ENCODE assay signal across 1 cellular context in the genomic region with DNA sequence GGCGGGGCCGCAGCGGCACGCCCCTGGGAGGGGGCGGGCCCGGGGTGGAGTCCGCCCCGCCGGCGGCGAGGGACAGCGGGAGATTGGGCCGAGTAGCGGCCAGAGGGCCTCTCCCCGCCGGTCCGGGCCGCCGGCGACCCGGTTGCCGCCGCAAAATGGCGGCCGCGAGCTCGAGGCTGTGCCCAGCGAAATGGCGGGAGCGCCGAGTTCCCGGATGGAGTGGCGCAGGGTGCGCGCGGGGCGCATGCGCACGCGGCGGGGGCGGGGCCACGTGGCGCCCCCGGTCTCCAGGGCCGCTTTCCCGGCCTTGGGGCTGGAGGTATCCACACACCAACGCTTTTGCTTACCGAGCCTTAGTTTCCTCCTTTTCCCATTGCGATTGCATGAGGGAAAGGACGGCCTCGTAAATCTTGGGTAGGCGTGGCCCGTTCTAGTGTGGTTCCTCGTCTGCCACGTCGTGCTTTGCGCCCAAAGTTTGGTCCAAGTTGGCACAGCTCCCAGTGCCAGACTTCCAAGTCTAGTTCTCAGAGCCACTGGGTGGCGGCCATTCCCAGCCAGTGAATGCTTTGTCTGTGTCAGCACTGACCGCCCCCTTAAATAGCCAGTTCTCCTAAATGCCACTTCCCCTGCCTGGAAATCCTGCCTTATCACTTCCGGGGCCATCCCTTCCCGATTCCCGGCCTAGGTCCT.
TF ChIP-seq lines count a peak whose summit lies in the region.

No MANE protein-coding gene starts in this region.

TF ChIP-seq in GM12878, 131 proteins besides CTCF, POLR2A, EP300 and RAD21 (continued from another document):
- TF ChIP-seq, protein P1, sequence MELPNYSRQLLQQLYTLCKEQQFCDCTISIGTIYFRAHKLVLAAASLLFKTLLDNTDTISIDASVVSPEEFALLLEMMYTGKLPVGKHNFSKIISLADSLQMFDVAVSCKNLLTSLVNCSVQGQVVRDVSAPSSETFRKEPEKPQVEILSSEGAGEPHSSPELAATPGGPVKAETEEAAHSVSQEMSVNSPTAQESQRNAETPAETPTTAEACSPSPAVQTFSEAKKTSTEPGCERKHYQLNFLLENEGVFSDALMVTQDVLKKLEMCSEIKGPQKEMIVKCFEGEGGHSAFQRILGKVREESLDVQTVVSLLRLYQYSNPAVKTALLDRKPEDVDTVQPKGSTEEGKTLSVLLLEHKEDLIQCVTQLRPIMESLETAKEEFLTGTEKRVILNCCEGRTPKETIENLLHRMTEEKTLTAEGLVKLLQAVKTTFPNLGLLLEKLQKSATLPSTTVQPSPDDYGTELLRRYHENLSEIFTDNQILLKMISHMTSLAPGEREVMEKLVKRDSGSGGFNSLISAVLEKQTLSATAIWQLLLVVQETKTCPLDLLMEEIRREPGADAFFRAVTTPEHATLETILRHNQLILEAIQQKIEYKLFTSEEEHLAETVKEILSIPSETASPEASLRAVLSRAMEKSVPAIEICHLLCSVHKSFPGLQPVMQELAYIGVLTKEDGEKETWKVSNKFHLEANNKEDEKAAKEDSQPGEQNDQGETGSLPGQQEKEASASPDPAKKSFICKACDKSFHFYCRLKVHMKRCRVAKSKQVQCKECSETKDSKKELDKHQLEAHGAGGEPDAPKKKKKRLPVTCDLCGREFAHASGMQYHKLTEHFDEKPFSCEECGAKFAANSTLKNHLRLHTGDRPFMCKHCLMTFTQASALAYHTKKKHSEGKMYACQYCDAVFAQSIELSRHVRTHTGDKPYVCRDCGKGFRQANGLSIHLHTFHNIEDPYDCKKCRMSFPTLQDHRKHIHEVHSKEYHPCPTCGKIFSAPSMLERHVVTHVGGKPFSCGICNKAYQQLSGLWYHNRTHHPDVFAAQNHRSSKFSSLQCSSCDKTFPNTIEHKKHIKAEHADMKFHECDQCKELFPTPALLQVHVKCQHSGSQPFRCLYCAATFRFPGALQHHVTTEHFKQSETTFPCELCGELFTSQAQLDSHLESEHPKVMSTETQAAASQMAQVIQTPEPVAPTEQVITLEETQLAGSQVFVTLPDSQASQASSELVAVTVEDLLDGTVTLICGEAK (IDR thresholded peaks at IDR 0.05; ENCODE audit: borderline replicate concordance) = 0 out of 2 replicates have a peak, but pooled peaks have one; percentile 15
- TF ChIP-seq NRF1 (conservative IDR thresholded peaks at IDR 0.05; ENCODE audit: low read depth, low read length) (peak; percentile 88), MYB (IDR thresholded peaks at IDR 0.05; ENCODE audit: borderline replicate concordance, low read depth, low read length) (no peak), GABPA (IDR thresholded peaks at IDR 0.05; ENCODE audit: low read depth) (no peak), CBFB (IDR thresholded peaks at IDR 0.05; ENCODE audit: low read depth) (peak; percentile 33; the same call in 1 of the 2 replicates), PAX8 (IDR thresholded peaks at IDR 0.05) (no peak), HDAC6 (IDR thresholded peaks at IDR 0.05; ENCODE audit: unreplicated experiment) (no peak), KAT2A (conservative IDR thresholded peaks at IDR 0.05; ENCODE audit: control insufficient read depth, low read depth, low read length) (no peak), RCOR1 (conservative IDR thresholded peaks at IDR 0.05; ENCODE audit: low read depth, low read length) (no peak), NR2C2 (IDR thresholded peaks at IDR 0.05; ENCODE audit: borderline replicate concordance, control insufficient read depth, insufficient read length, low read depth) (no peak), EGR1 (IDR thresholded peaks at IDR 0.05; ENCODE audit: borderline replicate concordance in 1 of 2, low read depth in 2 of 2, low read length in 2 of 2) (peak in 1 of 2 experiments; percentile 76; a peak in 2 of 3 replicates), JUNB (IDR thresholded peaks at IDR 0.05) (no peak), WRNIP1 (IDR thresholded peaks at IDR 0.05; ENCODE audit: borderline replicate concordance, low read depth, low read length) (no peak), IKZF1 (conservative IDR thresholded peaks at IDR 0.05) (peak; percentile 86), YY1 (IDR thresholded peaks at IDR 0.05; ENCODE audit: low read depth, low read length) (peak; percentile 100)
- TF ChIP-seq, protein P2, sequence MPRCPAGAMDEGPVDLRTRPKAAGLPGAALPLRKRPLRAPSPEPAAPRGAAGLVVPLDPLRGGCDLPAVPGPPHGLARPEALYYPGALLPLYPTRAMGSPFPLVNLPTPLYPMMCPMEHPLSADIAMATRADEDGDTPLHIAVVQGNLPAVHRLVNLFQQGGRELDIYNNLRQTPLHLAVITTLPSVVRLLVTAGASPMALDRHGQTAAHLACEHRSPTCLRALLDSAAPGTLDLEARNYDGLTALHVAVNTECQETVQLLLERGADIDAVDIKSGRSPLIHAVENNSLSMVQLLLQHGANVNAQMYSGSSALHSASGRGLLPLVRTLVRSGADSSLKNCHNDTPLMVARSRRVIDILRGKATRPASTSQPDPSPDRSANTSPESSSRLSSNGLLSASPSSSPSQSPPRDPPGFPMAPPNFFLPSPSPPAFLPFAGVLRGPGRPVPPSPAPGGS (IDR thresholded peaks at IDR 0.05; ENCODE audit: borderline replicate concordance, insufficient read depth, low read depth, low read length, poor library complexity, severe bottlenecking) = no peak
- TF ChIP-seq, protein P3, sequence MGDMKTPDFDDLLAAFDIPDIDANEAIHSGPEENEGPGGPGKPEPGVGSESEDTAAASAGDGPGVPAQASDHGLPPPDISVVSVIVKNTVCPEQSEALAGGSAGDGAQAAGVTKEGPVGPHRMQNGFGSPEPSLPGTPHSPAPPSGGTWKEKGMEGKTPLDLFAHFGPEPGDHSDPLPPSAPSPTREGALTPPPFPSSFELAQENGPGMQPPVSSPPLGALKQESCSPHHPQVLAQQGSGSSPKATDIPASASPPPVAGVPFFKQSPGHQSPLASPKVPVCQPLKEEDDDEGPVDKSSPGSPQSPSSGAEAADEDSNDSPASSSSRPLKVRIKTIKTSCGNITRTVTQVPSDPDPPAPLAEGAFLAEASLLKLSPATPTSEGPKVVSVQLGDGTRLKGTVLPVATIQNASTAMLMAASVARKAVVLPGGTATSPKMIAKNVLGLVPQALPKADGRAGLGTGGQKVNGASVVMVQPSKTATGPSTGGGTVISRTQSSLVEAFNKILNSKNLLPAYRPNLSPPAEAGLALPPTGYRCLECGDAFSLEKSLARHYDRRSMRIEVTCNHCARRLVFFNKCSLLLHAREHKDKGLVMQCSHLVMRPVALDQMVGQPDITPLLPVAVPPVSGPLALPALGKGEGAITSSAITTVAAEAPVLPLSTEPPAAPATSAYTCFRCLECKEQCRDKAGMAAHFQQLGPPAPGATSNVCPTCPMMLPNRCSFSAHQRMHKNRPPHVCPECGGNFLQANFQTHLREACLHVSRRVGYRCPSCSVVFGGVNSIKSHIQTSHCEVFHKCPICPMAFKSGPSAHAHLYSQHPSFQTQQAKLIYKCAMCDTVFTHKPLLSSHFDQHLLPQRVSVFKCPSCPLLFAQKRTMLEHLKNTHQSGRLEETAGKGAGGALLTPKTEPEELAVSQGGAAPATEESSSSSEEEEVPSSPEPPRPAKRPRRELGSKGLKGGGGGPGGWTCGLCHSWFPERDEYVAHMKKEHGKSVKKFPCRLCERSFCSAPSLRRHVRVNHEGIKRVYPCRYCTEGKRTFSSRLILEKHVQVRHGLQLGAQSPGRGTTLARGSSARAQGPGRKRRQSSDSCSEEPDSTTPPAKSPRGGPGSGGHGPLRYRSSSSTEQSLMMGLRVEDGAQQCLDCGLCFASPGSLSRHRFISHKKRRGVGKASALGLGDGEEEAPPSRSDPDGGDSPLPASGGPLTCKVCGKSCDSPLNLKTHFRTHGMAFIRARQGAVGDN (IDR thresholded peaks at IDR 0.05) = peak; percentile 87; the same call in 1 of the 2 replicates
